2 cellular contexts compared by ENCODE assay signal in the genomic region with DNA sequence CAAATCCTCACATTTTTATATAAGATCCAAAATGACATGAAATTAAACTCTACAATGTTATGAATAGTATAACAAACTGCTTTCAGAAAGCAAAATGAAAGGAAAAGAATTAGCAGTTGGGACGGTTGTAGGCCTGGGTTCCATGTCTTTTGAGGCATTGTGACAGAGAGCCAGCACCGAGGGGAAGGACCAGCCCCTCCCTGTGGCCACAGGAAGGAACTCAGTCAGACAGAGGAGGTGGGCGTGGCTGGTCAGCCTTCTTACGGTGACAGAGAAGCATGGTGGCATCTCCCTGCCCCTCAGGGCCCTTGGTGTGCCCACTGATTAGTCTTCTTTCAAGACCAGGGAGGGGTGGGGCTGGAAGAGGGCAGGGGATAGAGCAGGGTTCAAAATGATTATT.
TF ChIP-seq lines count a peak whose summit lies in the region.

No MANE protein-coding gene starts in this region.

TF ChIP-seq in A549, 52 proteins besides CTCF, POLR2A, EP300 and RAD21:
- TF ChIP-seq SMC3 (IDR thresholded peaks at IDR 0.05) (peak; percentile 51), TP53 (CRISPR knock-in tag; IDR thresholded peaks at IDR 0.05) (no peak)

TF ChIP-seq in K562, 482 proteins besides CTCF, POLR2A, EP300 and RAD21 (continues in another document):
- TF ChIP-seq, protein P1, sequence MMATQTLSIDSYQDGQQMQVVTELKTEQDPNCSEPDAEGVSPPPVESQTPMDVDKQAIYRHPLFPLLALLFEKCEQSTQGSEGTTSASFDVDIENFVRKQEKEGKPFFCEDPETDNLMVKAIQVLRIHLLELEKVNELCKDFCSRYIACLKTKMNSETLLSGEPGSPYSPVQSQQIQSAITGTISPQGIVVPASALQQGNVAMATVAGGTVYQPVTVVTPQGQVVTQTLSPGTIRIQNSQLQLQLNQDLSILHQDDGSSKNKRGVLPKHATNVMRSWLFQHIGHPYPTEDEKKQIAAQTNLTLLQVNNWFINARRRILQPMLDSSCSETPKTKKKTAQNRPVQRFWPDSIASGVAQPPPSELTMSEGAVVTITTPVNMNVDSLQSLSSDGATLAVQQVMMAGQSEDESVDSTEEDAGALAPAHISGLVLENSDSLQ (IDR thresholded peaks at IDR 0.05), result peak; percentile 31
- no peak for TF ChIP-seq RREB1 (CRISPR knock-in tag; IDR thresholded peaks at IDR 0.05)
- no peak for TF ChIP-seq ZNF699 (CRISPR knock-in tag; IDR thresholded peaks at IDR 0.05; ENCODE audit: insufficient replicate concordance)
- TF ChIP-seq EGR1 (conservative IDR thresholded peaks at IDR 0.05), result peak; percentile 11; the same call in 1 of the 2 replicates
- TF ChIP-seq ARID4B (CRISPR knock-in tag; IDR thresholded peaks at IDR 0.05), result 0 out of 2 replicates have a peak, but pooled peaks have one; percentile 6
- no peak for TF ChIP-seq U2AF2 (optimal IDR thresholded peaks at IDR 0.05; ENCODE audit: low read depth, low read length)
- TF ChIP-seq ZNF518B (CRISPR knock-in tag; IDR thresholded peaks at IDR 0.05), result no peak
- TF ChIP-seq SPI1 (IDR thresholded peaks at IDR 0.05; ENCODE audit: borderline replicate concordance, low read depth, low read length), result peak; percentile 55; the same call in 1 of the 2 replicates
- peak; percentile 51; the same call in 1 of the 2 replicates for TF ChIP-seq ETV5 (CRISPR knock-in tag; IDR thresholded peaks at IDR 0.05; ENCODE audit: low read depth)
- no peak for TF ChIP-seq ZNF253 (CRISPR knock-in tag; conservative IDR thresholded peaks at IDR 0.05)
- TF ChIP-seq ETV1 (tag; conservative IDR thresholded peaks at IDR 0.05; ENCODE audit: low read depth), result peak; percentile 84
- TF ChIP-seq ZNF780A (CRISPR knock-in tag; IDR thresholded peaks at IDR 0.05), result no peak
- TF ChIP-seq CEBPB (tag; IDR thresholded peaks at IDR 0.05), result peak; percentile 52
- no peak for TF ChIP-seq ZNF124 (CRISPR knock-in tag; IDR thresholded peaks at IDR 0.05)
- TF ChIP-seq, protein P2, sequence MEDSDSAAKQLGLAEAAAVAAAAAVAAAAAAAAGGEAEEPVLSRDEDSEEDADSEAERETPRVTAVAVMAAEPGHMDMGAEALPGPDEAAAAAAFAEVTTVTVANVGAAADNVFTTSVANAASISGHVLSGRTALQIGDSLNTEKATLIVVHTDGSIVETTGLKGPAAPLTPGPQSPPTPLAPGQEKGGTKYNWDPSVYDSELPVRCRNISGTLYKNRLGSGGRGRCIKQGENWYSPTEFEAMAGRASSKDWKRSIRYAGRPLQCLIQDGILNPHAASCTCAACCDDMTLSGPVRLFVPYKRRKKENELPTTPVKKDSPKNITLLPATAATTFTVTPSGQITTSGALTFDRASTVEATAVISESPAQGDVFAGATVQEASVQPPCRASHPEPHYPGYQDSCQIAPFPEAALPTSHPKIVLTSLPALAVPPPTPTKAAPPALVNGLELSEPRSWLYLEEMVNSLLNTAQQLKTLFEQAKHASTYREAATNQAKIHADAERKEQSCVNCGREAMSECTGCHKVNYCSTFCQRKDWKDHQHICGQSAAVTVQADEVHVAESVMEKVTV (CRISPR knock-in tag; IDR thresholded peaks at IDR 0.05), result peak; percentile 67
- TF ChIP-seq, protein P3, sequence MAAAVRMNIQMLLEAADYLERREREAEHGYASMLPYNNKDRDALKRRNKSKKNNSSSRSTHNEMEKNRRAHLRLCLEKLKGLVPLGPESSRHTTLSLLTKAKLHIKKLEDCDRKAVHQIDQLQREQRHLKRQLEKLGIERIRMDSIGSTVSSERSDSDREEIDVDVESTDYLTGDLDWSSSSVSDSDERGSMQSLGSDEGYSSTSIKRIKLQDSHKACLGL (CRISPR knock-in tag; IDR thresholded peaks at IDR 0.05; ENCODE audit: borderline replicate concordance, poor library complexity, severe bottlenecking), result no peak
- TF ChIP-seq, protein P4, sequence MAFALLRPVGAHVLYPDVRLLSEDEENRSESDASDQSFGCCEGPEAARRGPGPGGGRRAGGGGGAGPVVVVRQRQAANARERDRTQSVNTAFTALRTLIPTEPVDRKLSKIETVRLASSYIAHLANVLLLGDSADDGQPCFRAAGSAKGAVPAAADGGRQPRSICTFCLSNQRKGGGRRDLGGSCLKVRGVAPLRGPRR (CRISPR knock-in tag; IDR thresholded peaks at IDR 0.05), result no peak
- TF ChIP-seq KDM1A (IDR thresholded peaks at IDR 0.05), result no peak
- TF ChIP-seq, protein P5, sequence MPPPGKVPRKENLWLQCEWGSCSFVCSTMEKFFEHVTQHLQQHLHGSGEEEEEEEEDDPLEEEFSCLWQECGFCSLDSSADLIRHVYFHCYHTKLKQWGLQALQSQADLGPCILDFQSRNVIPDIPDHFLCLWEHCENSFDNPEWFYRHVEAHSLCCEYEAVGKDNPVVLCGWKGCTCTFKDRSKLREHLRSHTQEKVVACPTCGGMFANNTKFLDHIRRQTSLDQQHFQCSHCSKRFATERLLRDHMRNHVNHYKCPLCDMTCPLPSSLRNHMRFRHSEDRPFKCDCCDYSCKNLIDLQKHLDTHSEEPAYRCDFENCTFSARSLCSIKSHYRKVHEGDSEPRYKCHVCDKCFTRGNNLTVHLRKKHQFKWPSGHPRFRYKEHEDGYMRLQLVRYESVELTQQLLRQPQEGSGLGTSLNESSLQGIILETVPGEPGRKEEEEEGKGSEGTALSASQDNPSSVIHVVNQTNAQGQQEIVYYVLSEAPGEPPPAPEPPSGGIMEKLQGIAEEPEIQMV (tag; conservative IDR thresholded peaks at IDR 0.05; ENCODE audit: low read depth), result no peak
- TF ChIP-seq ZNF445 (CRISPR knock-in tag; IDR thresholded peaks at IDR 0.05; ENCODE audit: low read depth), result no peak
- no peak for TF ChIP-seq CEBPG (CRISPR knock-in tag; IDR thresholded peaks at IDR 0.05)
- no peak for TF ChIP-seq CEBPG (tag; conservative IDR thresholded peaks at IDR 0.05 in 1 of 2, IDR thresholded peaks at IDR 0.05 in 1 of 2)
- no peak for TF ChIP-seq MTA3 (IDR thresholded peaks at IDR 0.05; ENCODE audit: borderline replicate concordance)
- TF ChIP-seq NFIX (CRISPR knock-in tag; IDR thresholded peaks at IDR 0.05; ENCODE audit: low read depth), result no peak
- no peak for TF ChIP-seq MYBL2 (IDR thresholded peaks at IDR 0.05; ENCODE audit: low read depth)
- TF ChIP-seq MYBL2 (CRISPR knock-in tag; IDR thresholded peaks at IDR 0.05; ENCODE audit: borderline replicate concordance), result no peak
- 0 out of 2 replicates have a peak, but pooled peaks have one; percentile 29 for TF ChIP-seq CTBP1 (IDR thresholded peaks at IDR 0.05; ENCODE audit: borderline replicate concordance)
- TF ChIP-seq, protein P6, sequence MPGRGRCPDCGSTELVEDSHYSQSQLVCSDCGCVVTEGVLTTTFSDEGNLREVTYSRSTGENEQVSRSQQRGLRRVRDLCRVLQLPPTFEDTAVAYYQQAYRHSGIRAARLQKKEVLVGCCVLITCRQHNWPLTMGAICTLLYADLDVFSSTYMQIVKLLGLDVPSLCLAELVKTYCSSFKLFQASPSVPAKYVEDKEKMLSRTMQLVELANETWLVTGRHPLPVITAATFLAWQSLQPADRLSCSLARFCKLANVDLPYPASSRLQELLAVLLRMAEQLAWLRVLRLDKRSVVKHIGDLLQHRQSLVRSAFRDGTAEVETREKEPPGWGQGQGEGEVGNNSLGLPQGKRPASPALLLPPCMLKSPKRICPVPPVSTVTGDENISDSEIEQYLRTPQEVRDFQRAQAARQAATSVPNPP (IDR thresholded peaks at IDR 0.05; ENCODE audit: borderline replicate concordance, insufficient read depth, insufficient read length), result no peak
- TF ChIP-seq CREB1 (IDR thresholded peaks at IDR 0.05), result no peak
- no peak for TF ChIP-seq CREB1 (CRISPR knock-in tag; IDR thresholded peaks at IDR 0.05)
- no peak for TF ChIP-seq ELF4 (CRISPR knock-in tag; IDR thresholded peaks at IDR 0.05)
- peak in 1 of 2 experiments; percentile 31; a peak in 1 of 4 replicates for TF ChIP-seq RCOR1 (IDR thresholded peaks at IDR 0.05; ENCODE audit: borderline replicate concordance in 1 of 2, low read depth in 2 of 2, low read length in 2 of 2)
- peak; percentile 98 for TF ChIP-seq KLF13 (tag; IDR thresholded peaks at IDR 0.05; ENCODE audit: borderline replicate concordance, low read depth)
